In genomic region chr2:37168217-37168981, GRCh38 we compare ENCODE assay signal across 2 cellular contexts.
A peak's percentile ranks its signal among the peaks of the same experiment; 100 is the strongest.
TF ChIP-seq lines count a peak whose summit lies in the region.

No MANE protein-coding gene starts in this region.

TF ChIP-seq in A549, 52 proteins besides CTCF, POLR2A, EP300 and RAD21:
- TF ChIP-seq RCOR1 (IDR thresholded peaks at IDR 0.05; ENCODE audit: low read depth, low read length) (no peak), JUN (IDR thresholded peaks at IDR 0.05) (peak in 1 of 2 experiments; percentile 30; a peak in 1 of 5 replicates), RFX5 (IDR thresholded peaks at IDR 0.05) (no peak), CEBPB (IDR thresholded peaks at IDR 0.05) (peak; percentile 88 to 92), BHLHE40 (IDR thresholded peaks at IDR 0.05; ENCODE audit: low read depth, low read length) (no peak), GATA3 (IDR thresholded peaks at IDR 0.05; ENCODE audit: borderline replicate concordance) (no peak), HMGXB4 (CRISPR knock-in tag; IDR thresholded peaks at IDR 0.05; ENCODE audit: borderline replicate concordance) (no peak), HES2 (IDR thresholded peaks at IDR 0.05) (no peak), EHF (CRISPR knock-in tag; IDR thresholded peaks at IDR 0.05) (no peak), SMC3 (IDR thresholded peaks at IDR 0.05) (peak; percentile 58), MAFK (IDR thresholded peaks at IDR 0.05; ENCODE audit: partially characterized antibody) (no peak), ZSCAN20 (CRISPR knock-in tag; IDR thresholded peaks at IDR 0.05) (no peak), HDAC2 (IDR thresholded peaks at IDR 0.05) (no peak)
- TF ChIP-seq, protein P1, sequence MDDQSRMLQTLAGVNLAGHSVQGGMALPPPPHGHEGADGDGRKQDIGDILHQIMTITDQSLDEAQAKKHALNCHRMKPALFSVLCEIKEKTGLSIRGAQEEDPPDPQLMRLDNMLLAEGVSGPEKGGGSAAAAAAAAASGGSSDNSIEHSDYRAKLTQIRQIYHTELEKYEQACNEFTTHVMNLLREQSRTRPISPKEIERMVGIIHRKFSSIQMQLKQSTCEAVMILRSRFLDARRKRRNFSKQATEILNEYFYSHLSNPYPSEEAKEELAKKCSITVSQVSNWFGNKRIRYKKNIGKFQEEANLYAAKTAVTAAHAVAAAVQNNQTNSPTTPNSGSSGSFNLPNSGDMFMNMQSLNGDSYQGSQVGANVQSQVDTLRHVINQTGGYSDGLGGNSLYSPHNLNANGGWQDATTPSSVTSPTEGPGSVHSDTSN (IDR thresholded peaks at IDR 0.05) = no peak

TF ChIP-seq in IMR-90, 13 proteins besides CTCF, POLR2A, EP300 and RAD21:
- TF ChIP-seq, protein P2, sequence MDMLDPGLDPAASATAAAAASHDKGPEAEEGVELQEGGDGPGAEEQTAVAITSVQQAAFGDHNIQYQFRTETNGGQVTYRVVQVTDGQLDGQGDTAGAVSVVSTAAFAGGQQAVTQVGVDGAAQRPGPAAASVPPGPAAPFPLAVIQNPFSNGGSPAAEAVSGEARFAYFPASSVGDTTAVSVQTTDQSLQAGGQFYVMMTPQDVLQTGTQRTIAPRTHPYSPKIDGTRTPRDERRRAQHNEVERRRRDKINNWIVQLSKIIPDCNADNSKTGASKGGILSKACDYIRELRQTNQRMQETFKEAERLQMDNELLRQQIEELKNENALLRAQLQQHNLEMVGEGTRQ (IDR thresholded peaks at IDR 0.05; ENCODE audit: low read depth, low read length) = no peak
- TF ChIP-seq MAZ (IDR thresholded peaks at IDR 0.05; ENCODE audit: borderline replicate concordance, low read depth, low read length) = no peak
- TF ChIP-seq, protein P3, sequence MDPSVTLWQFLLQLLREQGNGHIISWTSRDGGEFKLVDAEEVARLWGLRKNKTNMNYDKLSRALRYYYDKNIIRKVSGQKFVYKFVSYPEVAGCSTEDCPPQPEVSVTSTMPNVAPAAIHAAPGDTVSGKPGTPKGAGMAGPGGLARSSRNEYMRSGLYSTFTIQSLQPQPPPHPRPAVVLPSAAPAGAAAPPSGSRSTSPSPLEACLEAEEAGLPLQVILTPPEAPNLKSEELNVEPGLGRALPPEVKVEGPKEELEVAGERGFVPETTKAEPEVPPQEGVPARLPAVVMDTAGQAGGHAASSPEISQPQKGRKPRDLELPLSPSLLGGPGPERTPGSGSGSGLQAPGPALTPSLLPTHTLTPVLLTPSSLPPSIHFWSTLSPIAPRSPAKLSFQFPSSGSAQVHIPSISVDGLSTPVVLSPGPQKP (IDR thresholded peaks at IDR 0.05; ENCODE audit: borderline replicate concordance, low read depth, low read length) = no peak
- TF ChIP-seq SMC3 (IDR thresholded peaks at IDR 0.05; ENCODE audit: low read depth, low read length) = peak; percentile 49
- TF ChIP-seq RCOR1 (IDR thresholded peaks at IDR 0.05; ENCODE audit: insufficient replicate concordance, low read length) = no peak
- no peak for TF ChIP-seq NFE2L2 (IDR thresholded peaks at IDR 0.05; ENCODE audit: low read depth, low read length)
- peak; percentile 57; the same call in 1 of the 2 replicates for TF ChIP-seq CEBPB (IDR thresholded peaks at IDR 0.05; ENCODE audit: low read depth, low read length)
